1 cellular context compared by ENCODE assay signal in the genomic region with DNA sequence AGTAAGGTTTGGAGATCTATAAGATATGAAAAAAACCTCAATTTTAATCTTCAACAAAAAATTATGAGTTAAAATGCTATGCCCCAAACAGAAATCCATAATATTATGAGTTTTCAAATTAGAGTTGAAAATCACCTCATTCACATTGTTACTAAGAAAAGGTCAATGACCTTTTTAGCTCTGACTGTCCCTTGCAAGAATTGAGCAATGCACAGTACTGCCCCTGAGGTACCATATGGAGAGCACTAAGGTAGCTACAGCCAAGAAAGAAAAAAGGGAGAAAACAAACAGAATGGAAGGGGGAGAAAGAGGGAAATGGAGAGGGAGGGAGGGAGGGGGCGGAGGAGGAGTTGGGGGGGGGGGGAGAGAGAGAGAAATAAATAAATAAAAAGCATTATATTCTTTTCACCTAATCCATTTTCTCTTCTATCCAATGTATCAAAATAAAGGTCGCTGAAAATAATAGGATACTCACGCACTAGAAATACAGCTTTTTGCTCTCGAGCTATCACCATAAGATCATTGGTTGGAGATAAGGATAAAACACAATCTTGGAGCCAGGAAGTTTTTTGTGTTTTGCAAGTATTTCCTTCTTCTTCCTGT.
A peak's percentile ranks its signal among the peaks of the same experiment; 100 is the strongest.
TF ChIP-seq lines count a peak whose summit lies in the region.

No MANE protein-coding gene starts in this region.

TF ChIP-seq in HepG2, 621 proteins besides CTCF, POLR2A, EP300 and RAD21:
- TF ChIP-seq CEBPB (IDR thresholded peaks at IDR 0.05; ENCODE audit: borderline replicate concordance, low read depth, low read length), result peak; percentile 53; the same call in 1 of the 2 replicates
- TF ChIP-seq HNRNPK (IDR thresholded peaks at IDR 0.05; ENCODE audit: low read depth, low read length, poor library complexity, severe bottlenecking), result peak; percentile 93
- TF ChIP-seq, protein P1, sequence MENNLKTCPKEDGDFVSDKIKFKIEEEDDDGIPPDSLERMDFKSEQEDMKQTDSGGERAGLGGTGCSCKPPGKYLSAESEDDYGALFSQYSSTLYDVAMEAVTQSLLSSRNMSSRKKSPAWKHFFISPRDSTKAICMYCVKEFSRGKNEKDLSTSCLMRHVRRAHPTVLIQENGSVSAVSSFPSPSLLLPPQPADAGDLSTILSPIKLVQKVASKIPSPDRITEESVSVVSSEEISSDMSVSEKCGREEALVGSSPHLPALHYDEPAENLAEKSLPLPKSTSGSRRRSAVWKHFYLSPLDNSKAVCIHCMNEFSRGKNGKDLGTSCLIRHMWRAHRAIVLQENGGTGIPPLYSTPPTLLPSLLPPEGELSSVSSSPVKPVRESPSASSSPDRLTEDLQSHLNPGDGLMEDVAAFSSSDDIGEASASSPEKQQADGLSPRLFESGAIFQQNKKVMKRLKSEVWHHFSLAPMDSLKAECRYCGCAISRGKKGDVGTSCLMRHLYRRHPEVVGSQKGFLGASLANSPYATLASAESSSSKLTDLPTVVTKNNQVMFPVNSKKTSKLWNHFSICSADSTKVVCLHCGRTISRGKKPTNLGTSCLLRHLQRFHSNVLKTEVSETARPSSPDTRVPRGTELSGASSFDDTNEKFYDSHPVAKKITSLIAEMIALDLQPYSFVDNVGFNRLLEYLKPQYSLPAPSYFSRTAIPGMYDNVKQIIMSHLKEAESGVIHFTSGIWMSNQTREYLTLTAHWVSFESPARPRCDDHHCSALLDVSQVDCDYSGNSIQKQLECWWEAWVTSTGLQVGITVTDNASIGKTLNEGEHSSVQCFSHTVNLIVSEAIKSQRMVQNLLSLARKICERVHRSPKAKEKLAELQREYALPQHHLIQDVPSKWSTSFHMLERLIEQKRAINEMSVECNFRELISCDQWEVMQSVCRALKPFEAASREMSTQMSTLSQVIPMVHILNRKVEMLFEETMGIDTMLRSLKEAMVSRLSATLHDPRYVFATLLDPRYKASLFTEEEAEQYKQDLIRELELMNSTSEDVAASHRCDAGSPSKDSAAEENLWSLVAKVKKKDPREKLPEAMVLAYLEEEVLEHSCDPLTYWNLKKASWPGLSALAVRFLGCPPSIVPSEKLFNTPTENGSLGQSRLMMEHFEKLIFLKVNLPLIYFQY (CRISPR knock-in tag; IDR thresholded peaks at IDR 0.05; ENCODE audit: borderline replicate concordance), result no peak
- peak; percentile 45; the same call in 1 of the 2 replicates for TF ChIP-seq RXRB (CRISPR knock-in tag; IDR thresholded peaks at IDR 0.05; ENCODE audit: borderline replicate concordance)
- TF ChIP-seq CEBPG (CRISPR knock-in tag; IDR thresholded peaks at IDR 0.05), result peak; percentile 45
- TF ChIP-seq, protein P2, sequence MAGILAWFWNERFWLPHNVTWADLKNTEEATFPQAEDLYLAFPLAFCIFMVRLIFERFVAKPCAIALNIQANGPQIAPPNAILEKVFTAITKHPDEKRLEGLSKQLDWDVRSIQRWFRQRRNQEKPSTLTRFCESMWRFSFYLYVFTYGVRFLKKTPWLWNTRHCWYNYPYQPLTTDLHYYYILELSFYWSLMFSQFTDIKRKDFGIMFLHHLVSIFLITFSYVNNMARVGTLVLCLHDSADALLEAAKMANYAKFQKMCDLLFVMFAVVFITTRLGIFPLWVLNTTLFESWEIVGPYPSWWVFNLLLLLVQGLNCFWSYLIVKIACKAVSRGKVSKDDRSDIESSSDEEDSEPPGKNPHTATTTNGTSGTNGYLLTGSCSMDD (CRISPR knock-in tag; IDR thresholded peaks at IDR 0.05), result no peak
